1 cellular context compared by ENCODE assay signal in genomic region chr1:164702216-164702615, GRCh38.
TF ChIP-seq lines count a peak whose summit lies in the region.

No MANE protein-coding gene starts in this region.

TF ChIP-seq in HEK293, 187 proteins besides CTCF, POLR2A, EP300 and RAD21 (continued from another document):
- no peak for TF ChIP-seq GLIS2 (tag by site-specific recombination; IDR thresholded peaks at IDR 0.05)
- TF ChIP-seq ZNF114 (tag by site-specific recombination; IDR thresholded peaks at IDR 0.05), result no peak
- TF ChIP-seq ZNF169 (tag by site-specific recombination; IDR thresholded peaks at IDR 0.05), result no peak
- no peak for TF ChIP-seq ZFP37 (tag by site-specific recombination; IDR thresholded peaks at IDR 0.05)
- no peak for TF ChIP-seq ZNF112 (tag by site-specific recombination; IDR thresholded peaks at IDR 0.05)
- peak; percentile 52; the same call in 1 of the 2 replicates for TF ChIP-seq ZEB2 (tag by site-specific recombination; IDR thresholded peaks at IDR 0.05)
- no peak for TF ChIP-seq ZFP41 (tag by site-specific recombination; IDR thresholded peaks at IDR 0.05; ENCODE audit: borderline replicate concordance)
- TF ChIP-seq, protein P1, sequence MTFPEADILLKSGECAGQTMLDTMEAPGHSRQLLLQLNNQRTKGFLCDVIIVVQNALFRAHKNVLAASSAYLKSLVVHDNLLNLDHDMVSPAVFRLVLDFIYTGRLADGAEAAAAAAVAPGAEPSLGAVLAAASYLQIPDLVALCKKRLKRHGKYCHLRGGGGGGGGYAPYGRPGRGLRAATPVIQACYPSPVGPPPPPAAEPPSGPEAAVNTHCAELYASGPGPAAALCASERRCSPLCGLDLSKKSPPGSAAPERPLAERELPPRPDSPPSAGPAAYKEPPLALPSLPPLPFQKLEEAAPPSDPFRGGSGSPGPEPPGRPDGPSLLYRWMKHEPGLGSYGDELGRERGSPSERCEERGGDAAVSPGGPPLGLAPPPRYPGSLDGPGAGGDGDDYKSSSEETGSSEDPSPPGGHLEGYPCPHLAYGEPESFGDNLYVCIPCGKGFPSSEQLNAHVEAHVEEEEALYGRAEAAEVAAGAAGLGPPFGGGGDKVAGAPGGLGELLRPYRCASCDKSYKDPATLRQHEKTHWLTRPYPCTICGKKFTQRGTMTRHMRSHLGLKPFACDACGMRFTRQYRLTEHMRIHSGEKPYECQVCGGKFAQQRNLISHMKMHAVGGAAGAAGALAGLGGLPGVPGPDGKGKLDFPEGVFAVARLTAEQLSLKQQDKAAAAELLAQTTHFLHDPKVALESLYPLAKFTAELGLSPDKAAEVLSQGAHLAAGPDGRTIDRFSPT (tag by site-specific recombination; IDR thresholded peaks at IDR 0.05), result no peak
- TF ChIP-seq, protein P2, sequence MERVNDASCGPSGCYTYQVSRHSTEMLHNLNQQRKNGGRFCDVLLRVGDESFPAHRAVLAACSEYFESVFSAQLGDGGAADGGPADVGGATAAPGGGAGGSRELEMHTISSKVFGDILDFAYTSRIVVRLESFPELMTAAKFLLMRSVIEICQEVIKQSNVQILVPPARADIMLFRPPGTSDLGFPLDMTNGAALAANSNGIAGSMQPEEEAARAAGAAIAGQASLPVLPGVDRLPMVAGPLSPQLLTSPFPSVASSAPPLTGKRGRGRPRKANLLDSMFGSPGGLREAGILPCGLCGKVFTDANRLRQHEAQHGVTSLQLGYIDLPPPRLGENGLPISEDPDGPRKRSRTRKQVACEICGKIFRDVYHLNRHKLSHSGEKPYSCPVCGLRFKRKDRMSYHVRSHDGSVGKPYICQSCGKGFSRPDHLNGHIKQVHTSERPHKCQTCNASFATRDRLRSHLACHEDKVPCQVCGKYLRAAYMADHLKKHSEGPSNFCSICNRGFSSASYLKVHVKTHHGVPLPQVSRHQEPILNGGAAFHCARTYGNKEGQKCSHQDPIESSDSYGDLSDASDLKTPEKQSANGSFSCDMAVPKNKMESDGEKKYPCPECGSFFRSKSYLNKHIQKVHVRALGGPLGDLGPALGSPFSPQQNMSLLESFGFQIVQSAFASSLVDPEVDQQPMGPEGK (tag by site-specific recombination; IDR thresholded peaks at IDR 0.05), result no peak
- no peak for TF ChIP-seq ZNF341 (tag by site-specific recombination; IDR thresholded peaks at IDR 0.05; ENCODE audit: low read depth)
- no peak for TF ChIP-seq OVOL3 (tag by site-specific recombination; IDR thresholded peaks at IDR 0.05)
- no peak for TF ChIP-seq ZNF24 (tag by site-specific recombination; IDR thresholded peaks at IDR 0.05)
- TF ChIP-seq ZNF362 (tag by site-specific recombination; IDR thresholded peaks at IDR 0.05), result no peak
- TF ChIP-seq ZNF391 (tag by site-specific recombination; IDR thresholded peaks at IDR 0.05; ENCODE audit: borderline replicate concordance, low read depth), result no peak
- TF ChIP-seq ZNF514 (tag by site-specific recombination; IDR thresholded peaks at IDR 0.05), result no peak
- no peak for TF ChIP-seq ZNF571 (tag by site-specific recombination; IDR thresholded peaks at IDR 0.05)
- no peak for TF ChIP-seq ZNF221 (tag by site-specific recombination; IDR thresholded peaks at IDR 0.05; ENCODE audit: borderline replicate concordance)
- no peak for TF ChIP-seq ZBTB26 (tag by site-specific recombination; optimal IDR thresholded peaks at IDR 0.05)
- TF ChIP-seq ZBTB10 (tag by site-specific recombination; IDR thresholded peaks at IDR 0.05), result no peak
- no peak for TF ChIP-seq MEIS1 (CRISPR knock-in tag; IDR thresholded peaks at IDR 0.05; ENCODE audit: borderline replicate concordance)
- TF ChIP-seq SCRT1 (tag by site-specific recombination; IDR thresholded peaks at IDR 0.05; ENCODE audit: borderline replicate concordance), result no peak
- TF ChIP-seq ZNF600 (tag by site-specific recombination; IDR thresholded peaks at IDR 0.05), result peak; percentile 76; the same call in 1 of the 2 replicates
- no peak; the same call in 1 of the 2 replicates for TF ChIP-seq ZNF394 (tag by site-specific recombination; IDR thresholded peaks at IDR 0.05; ENCODE audit: borderline replicate concordance)
